8 cellular contexts compared by ENCODE assay signal in the genomic region with DNA sequence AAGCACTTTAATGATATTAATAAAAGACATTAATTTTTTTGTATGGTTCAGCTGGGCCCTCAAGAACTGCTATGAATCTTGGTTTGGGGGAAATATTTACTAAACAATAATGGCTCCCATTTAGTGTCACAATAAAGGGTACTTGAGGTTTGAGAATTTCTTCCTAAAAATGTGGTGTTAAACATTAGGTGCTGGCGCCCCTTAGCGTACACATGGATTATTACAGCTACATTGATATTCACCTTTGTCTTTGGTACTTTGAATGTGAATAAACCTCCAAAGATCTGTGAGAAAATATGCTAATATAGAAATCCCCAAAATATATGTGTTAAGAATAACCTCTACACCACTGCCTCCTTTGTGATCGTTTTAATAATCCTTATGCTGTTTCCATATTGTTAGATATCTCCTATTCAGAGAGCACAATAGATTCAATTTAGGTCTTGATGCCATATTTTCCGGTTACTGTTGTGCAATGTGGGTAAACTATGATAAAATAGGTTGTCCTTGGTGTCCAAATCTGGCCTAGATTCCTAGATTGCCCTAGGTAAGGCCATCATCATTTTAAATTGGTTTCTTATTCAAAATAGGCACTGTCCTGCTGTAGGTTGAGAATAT.
A peak's percentile ranks its signal among the peaks of the same experiment; 100 is the strongest.
DNase-seq lines count a peak whose midpoint lies in the region; ATAC-seq, FAIRE-seq and TF ChIP-seq lines count a peak whose summit lies in the region.

No MANE protein-coding gene starts in this region.

- in situ Hi-C loops in T47D (cut with HindIII; ENCODE audit: low pct_unique_long_range_greater_than_20kb, low sequenced_read_pairs): no loop called here

- TF ChIP-seq POLR2A in H54 (IDR thresholded peaks at IDR 0.05; ENCODE audit: low read depth, low read length): no peak

- H3K9me3 ChIP-seq in heart right ventricle: no peaks in the 10 kb centered on the region
- no peaks in the 10 kb centered on the region for H3K9me3 ChIP-seq in lung (ENCODE audit: control insufficient read depth in 2 of 2, insufficient read depth in 1 of 2, low read length in 1 of 2)

- H3K36me3 ChIP-seq in heart right ventricle: no peaks in the 10 kb centered on the region
- H3K36me3 ChIP-seq in lung (ENCODE audit: control insufficient read depth in 2 of 2, insufficient read depth in 2 of 2, low read length in 2 of 2): no peaks in the 10 kb centered on the region

- ATAC-seq in heart right ventricle: no peak
- no peak for ATAC-seq in Right ventricle myocardium superior (ENCODE audit: poor library complexity)
- ATAC-seq in HG03432 (IDR thresholded peaks at IDR 0.05; ENCODE audit: unreplicated experiment): peak; percentile 76
- ATAC-seq in lung (ENCODE audit: insufficient read depth, low FRiP score): no peak
- no peak for ATAC-seq in HG02678 (IDR thresholded peaks at IDR 0.05; ENCODE audit: unreplicated experiment)

- no peak for FAIRE-seq in H54 (lab: Jason Lieb, UNC)

- TF ChIP-seq CTCF in heart right ventricle (IDR thresholded peaks at IDR 0.05) (peak; percentile 55 to 82 (median 70)), lung (IDR thresholded peaks at IDR 0.05; ENCODE audit: control extremely low read depth, extremely low read depth) (peak; percentile 8)

- 20 to 21% methylated on average over 4 of the region's 4 CpGs for WGBS in heart right ventricle, 2 donors
- 23 to 24% methylated on average over 4 of the region's 4 CpGs for WGBS in lung, 2 donors

- H3K4me3 ChIP-seq in heart right ventricle: no peak overlapping the region
- no peak overlapping the region for H3K4me3 ChIP-seq in lung

- peak in 1 of 2 donors; percentile 8 for DNase-seq in heart right ventricle
- DNase-seq in Right ventricle myocardium superior: no peak
- peak; percentile 76 for DNase-seq in NCI-H748 (lab: John Stamatoyannopoulos, UW; ENCODE audit: unreplicated experiment)
- peak; percentile 10 to 61 for DNase-seq in T47D (ENCODE audit: low read depth in 1 of 2, low spot score in 1 of 2)
- DNase-seq in lung (ENCODE audit: low spot score): no peak
- DNase-seq in H54 (ENCODE audit: insufficient read length, low spot score): no peak

- intact Hi-C loops in heart right ventricle (cut with DNase I): loop anchor here in 6 of 10 donors (2.0 to 10.0 kb wide), 5 partner anchors 119 to 1121 kb away; no protein-coding TSS in a partner anchor
- intact Hi-C loops in Right ventricle myocardium superior (cut with DNase I): loop anchor here (10.0 kb wide), 1 partner anchor 561 kb away; no protein-coding TSS in a partner anchor

- H3K27ac ChIP-seq in heart right ventricle: no peak overlapping the region
- no peak overlapping the region for H3K27ac ChIP-seq in lung (ENCODE audit: low read depth in 1 of 2, low read length in 1 of 2)

- H3K27me3 ChIP-seq in heart right ventricle (no peaks in the 10 kb centered on the region), lung (ENCODE audit: control insufficient read depth, insufficient read depth) (no peaks in the 10 kb centered on the region)

- H3K4me1 ChIP-seq in heart right ventricle (no peaks in the 10 kb centered on the region), lung (ENCODE audit: control insufficient read depth in 2 of 2, insufficient read depth in 2 of 2, low read length in 2 of 2) (no peaks in the 10 kb centered on the region)

Comparison
In these comparisons a context has a peak if more than half of its experiments do, and no peak if none do; other contexts are left out.
1. DNase-seq: peak in NCI-H748 (single experiment) and T47D (2 of 2); none in Right ventricle myocardium superior (single experiment), lung (single experiment) and H54 (single experiment).